Comparison of ENCODE assay signal across 24 cellular contexts in the genomic region with DNA sequence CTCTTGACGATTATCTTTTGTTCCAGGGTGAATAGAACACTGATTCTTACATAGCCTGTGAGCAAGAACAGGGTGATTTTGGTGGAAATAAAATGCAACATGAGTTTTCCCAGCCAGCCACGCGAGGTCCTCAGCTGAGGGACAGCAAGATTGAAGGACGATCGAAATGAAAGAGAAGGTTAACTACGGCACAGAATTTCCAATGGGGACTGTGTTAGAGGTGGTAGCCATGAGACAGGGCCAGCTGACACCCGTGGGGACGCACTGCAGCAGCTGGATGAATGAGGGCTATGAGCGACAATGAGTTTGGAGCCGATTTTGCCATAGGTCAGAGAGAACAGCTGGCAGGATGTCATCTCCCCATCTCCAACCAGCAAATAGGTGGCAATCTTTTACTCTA.
DNase-seq lines count a peak whose midpoint lies in the region; ATAC-seq, FAIRE-seq and TF ChIP-seq lines count a peak whose summit lies in the region.
"Had no signal": no experiment of that assay in that cellular context is flagged by ENCODE, and none has a peak within 500 bp of the region (broad histone marks: within the 10 kb centered on the region; RNA-seq: fewer than 3 reads in every experiment).

No MANE protein-coding gene starts in this region.

- no peaks in the 10 kb centered on the region for H3K36me3 Mint-ChIP-seq in natural killer cell
- H3K36me3 Mint-ChIP-seq: brain had no signal

- H3K9me3 ChIP-seq in Panc1 (ENCODE audit: control insufficient read depth, insufficient read depth, low read depth, low read length) = no peaks in the 10 kb centered on the region
- H3K9me3 ChIP-seq in H1 (ENCODE audit: insufficient read depth in 2 of 2, low read depth in 1 of 2, low read length in 1 of 2) = no peaks in the 10 kb centered on the region
- H3K9me3 ChIP-seq in testis = no peaks in the 10 kb centered on the region
- H3K9me3 ChIP-seq: pancreas, sigmoid colon, upper lobe of right lung had no signal

- H2BK5ac ChIP-seq in H1 (ENCODE audit: low read depth, low read length) = no peak overlapping the region

- no peak overlapping the region for H4K5ac ChIP-seq in H1 (ENCODE audit: insufficient read length, low read depth, low read length)

- CTCF ChIA-PET in Panc1 (lab: Charles Lee) (no interaction called here), H1 (lab: Charles Lee; ENCODE audit: partially characterized antibody) (interaction anchor here (0.6 to 1.9 kb wide), 2 partner anchors 9 to 143 kb away, joined by 3 to 5 read pairs; no protein-coding TSS in a partner anchor)

- H3K27me3 Mint-ChIP-seq in natural killer cell (ENCODE audit: low read depth in 2 of 2) = peaks cover 20 to 22% of the 10 kb centered on the region in 2 donors
- H3K27me3 Mint-ChIP-seq: brain had no signal

- H3K4ac ChIP-seq in H1 (replicated peaks; ENCODE audit: insufficient read length, low read depth, low read length) = no peak overlapping the region

- no peak overlapping the region for H3K23ac ChIP-seq in H1 (ENCODE audit: insufficient read length)

- H3K79me1 ChIP-seq in H1 (ENCODE audit: low read depth, low read length) = no peaks in the 10 kb centered on the region

- H3K4me1 Mint-ChIP-seq in natural killer cell = no peaks in the 10 kb centered on the region
- H3K4me1 Mint-ChIP-seq: activated CD4-positive, alpha-beta memory T cell treated with anti-CD3 and anti-CD28 coated beads, Interleukin-2, amount 10 ng/mL, durations not matched to agents 7 days and 5 days; nephron progenitor cell had no signal

- no peaks in the 10 kb centered on the region; the same call in 1 of the 2 replicates for H3K4me1 ChIP-seq in Panc1 (ENCODE audit: control insufficient read depth, insufficient read depth, low read length)
- no peaks in the 10 kb centered on the region; a peak in 1 of 7 replicates for H3K4me1 ChIP-seq in H1 (replicated peaks in 1 of 4; ENCODE audit: control insufficient read depth in 3 of 4, insufficient read depth in 4 of 4, low read length in 3 of 4)
- no peaks in the 10 kb centered on the region for H3K4me1 ChIP-seq in testis
- H3K4me1 ChIP-seq: pancreas, upper lobe of right lung had no signal

- H4K91ac ChIP-seq in H1 (replicated peaks; ENCODE audit: insufficient read length, low read length) = no peak overlapping the region

- H2BK120ac ChIP-seq in H1 (replicated peaks; ENCODE audit: low read depth, low read length) = no peak overlapping the region

- H3K9me3 Mint-ChIP-seq in natural killer cell = no peaks in the 10 kb centered on the region
- H3K9me3 Mint-ChIP-seq: activated CD4-positive, alpha-beta memory T cell treated with anti-CD3 and anti-CD28 coated beads, Interleukin-2, amount 10 ng/mL, durations not matched to agents 7 days and 5 days; nephron progenitor cell had no signal

- TF ChIP-seq CTCF in C4-2B (conservative IDR thresholded peaks at IDR 0.05) (peak; percentile 13), Panc1 (IDR thresholded peaks at IDR 0.05) (0 out of 2 replicates have a peak, but pooled peaks have one; percentile 19), H1 (IDR thresholded peaks at IDR 0.05; ENCODE audit: control extremely low read depth in 1 of 3, insufficient read depth in 1 of 3, low read depth in 1 of 3, low read length in 3 of 3) (no peak), testis (IDR thresholded peaks at IDR 0.05) (no peak), natural killer cell (IDR thresholded peaks at IDR 0.05) (no peak)

- 0 out of 2 replicates have a peak overlapping the region, but pooled peaks have one; percentile 5 for H2AFZ ChIP-seq in H1 (ENCODE audit: low read length)

- no peak overlapping the region for H2BK20ac ChIP-seq in H1 (ENCODE audit: low read length)

- H3K18ac ChIP-seq in H1 (ENCODE audit: extremely low read depth, low read length) = no peak overlapping the region

- no peak for TF ChIP-seq EP300 in H1 (IDR thresholded peaks at IDR 0.05; ENCODE audit: borderline replicate concordance in 1 of 2, low read depth in 2 of 2, low read length in 2 of 2)

- no peak overlapping the region for H3K4me2 ChIP-seq in H1 (ENCODE audit: insufficient read depth in 1 of 2, low read depth in 2 of 2, low read length in 2 of 2)

- H3K27ac ChIP-seq in C4-2B (no peak overlapping the region), Panc1 (ENCODE audit: low read length) (no peak overlapping the region), H1 (ENCODE audit: low read depth, low read length) (no peak overlapping the region), testis (no peak overlapping the region)
- H3K27ac ChIP-seq: pancreas, sigmoid colon, upper lobe of right lung had no signal

- H2AK5ac ChIP-seq in H1 (ENCODE audit: low read depth, low read length) = no peak overlapping the region

- H3K23me2 ChIP-seq in H1 (ENCODE audit: low read depth, low read length) = no peaks in the 10 kb centered on the region

- no peak for FAIRE-seq in H1 (lab: Jason Lieb, UNC)
- FAIRE-seq: H54, pancreas had no signal

- peak overlapping the region in 1 of 2 experiments; percentile 23; a peak in 1 of 4 replicates for H3K4me3 ChIP-seq in Panc1 (ENCODE audit: low read depth in 2 of 2, low read length in 2 of 2)
- H3K4me3 ChIP-seq in H1 (ENCODE audit: extremely low read depth in 1 of 4, insufficient read depth in 2 of 4, low read depth in 3 of 4, low read length in 4 of 4) = no peak overlapping the region
- no peak overlapping the region for H3K4me3 ChIP-seq in testis
- H3K4me3 ChIP-seq: pancreas, sigmoid colon, upper lobe of right lung had no signal

- H2BK12ac ChIP-seq in H1 (ENCODE audit: low read depth, low read length) = peak overlapping the region; percentile 71

- H4K20me1 ChIP-seq in H1 (replicated peaks in 1 of 2; ENCODE audit: control insufficient read depth in 1 of 2, insufficient read depth in 2 of 2, low read length in 2 of 2) = no peaks in the 10 kb centered on the region

- no peak for TF ChIP-seq POLR2A in H1 (IDR thresholded peaks at IDR 0.05; ENCODE audit: control extremely low read depth in 1 of 2, low read depth in 2 of 2, low read length in 2 of 2)
- TF ChIP-seq POLR2A in testis (IDR thresholded peaks at IDR 0.05) = no peak

- H2BK15ac ChIP-seq in H1 (ENCODE audit: low read length) = no peak overlapping the region

- no TSS peak for BruUV-seq in Panc1 (replicated peaks; lab: Mats Ljungman, UMichigan)

- no peak overlapping the region for H3K56ac ChIP-seq in H1 (replicated peaks; ENCODE audit: insufficient read length, low read depth, low read length)

- DNase-seq in Panc1 (ENCODE audit: low read depth, low spot score) = no peak
- DNase-seq in H1 (ENCODE audit: low read depth in 1 of 2, low spot score in 2 of 2) = no peak
- peak; percentile 14 for DNase-seq in retina
- no peak for DNase-seq in NCI-H187 (lab: John Stamatoyannopoulos, UW)
- no peak for DNase-seq in testis
- no peak for DNase-seq in natural killer cell
- no peak for DNase-seq in foreskin melanocyte
- DNase-seq: activated CD4-positive, alpha-beta memory T cell treated with anti-CD3 and anti-CD28 coated beads, Interleukin-2, amount 10 ng/mL, durations not matched to agents 7 days and 5 days; activated gamma-delta T cell; COR-L47; DMS79; effector CD8-positive, alpha-beta T cell; erythroblast; foreskin fibroblast; NCI-H1048; NCI-H187 treated with DMSO at 0.1 percent for 48 hours; nephron progenitor cell; pancreas; sigmoid colon; T-helper 9 cell; upper lobe of right lung had no signal

- H3K27ac Mint-ChIP-seq in natural killer cell = no peak overlapping the region
- H3K27ac Mint-ChIP-seq: activated CD4-positive, alpha-beta memory T cell treated with anti-CD3 and anti-CD28 coated beads, Interleukin-2, amount 10 ng/mL, durations not matched to agents 7 days and 5 days; nephron progenitor cell had no signal

- no peaks in the 10 kb centered on the region for H3K79me2 ChIP-seq in H1 (ENCODE audit: control insufficient read depth in 1 of 2, insufficient read depth in 2 of 2, low read length in 2 of 2)

- no peak overlapping the region for H3K9ac ChIP-seq in H1 (replicated peaks in 1 of 4; ENCODE audit: extremely low read depth in 1 of 4, low read depth in 3 of 4, low read length in 3 of 4)

- no peak for ATAC-seq in Panc1
- ATAC-seq in natural killer cell = no peak
- ATAC-seq: upper lobe of right lung had no signal

- no peaks in the 10 kb centered on the region for H3K27me3 ChIP-seq in Panc1 (ENCODE audit: control insufficient read depth, insufficient read depth, low read length)
- H3K27me3 ChIP-seq in H1 (replicated peaks in 1 of 4; ENCODE audit: control insufficient read depth in 3 of 4, extremely low read depth in 1 of 4, insufficient read depth in 3 of 4, low read length in 3 of 4) = no peaks in the 10 kb centered on the region
- no peaks in the 10 kb centered on the region for H3K27me3 ChIP-seq in testis
- H3K27me3 ChIP-seq: pancreas, upper lobe of right lung had no signal

- no peak overlapping the region for H3K14ac ChIP-seq in H1 (ENCODE audit: insufficient read length)

- no peak overlapping the region for H4K8ac ChIP-seq in H1 (ENCODE audit: extremely low read depth, insufficient read depth, low read length)

- 78% methylated on average over 10 of the region's 10 CpGs; no CpG with 5 or more reads in 1 of the 2 experiments for WGBS in H1 (ENCODE audit: extremely low coverage in 1 of 2, insufficient coverage in 1 of 2, insufficient read length in 1 of 2, insufficient replicate concordance in 2 of 2, low coverage in 1 of 2, low lambda C conversion rate in 2 of 2, missing lambda C conversion rate in 1 of 2), 2 experiments
- 63 to 78% methylated on average over 10 of the region's 10 CpGs for WGBS in testis, 2 donors

- no peak overlapping the region for H3K4me3 Mint-ChIP-seq in natural killer cell
- H3K4me3 Mint-ChIP-seq: activated CD4-positive, alpha-beta memory T cell treated with anti-CD3 and anti-CD28 coated beads, Interleukin-2, amount 10 ng/mL, durations not matched to agents 7 days and 5 days; brain; nephron progenitor cell had no signal

- no peaks in the 10 kb centered on the region for H3K36me3 ChIP-seq in Panc1 (ENCODE audit: control insufficient read depth, insufficient read depth, low read length)
- H3K36me3 ChIP-seq in H1 (ENCODE audit: control insufficient read depth in 2 of 4, insufficient read depth in 4 of 4, low read length in 3 of 4) = no peaks in the 10 kb centered on the region
- H3K36me3 ChIP-seq in testis (ENCODE audit: low read depth, missing control alignments) = no peaks in the 10 kb centered on the region
- H3K36me3 ChIP-seq: pancreas, sigmoid colon, upper lobe of right lung had no signal

- intact Hi-C loops in Panc1 (cut with micrococcal nuclease; ENCODE audit: unreplicated experiment) = no loop called here
- intact Hi-C loops in testis (cut with DNase I; ENCODE audit: low total_unique reads) = no loop called here
- intact Hi-C loops in natural killer cell (cut with micrococcal nuclease) = no loop called here

- peak in 1 of 2 experiments; percentile 25; a peak in 2 of 4 replicates for TF ChIP-seq RAD21 in H1 (IDR thresholded peaks at IDR 0.05 in 1 of 2, conservative IDR thresholded peaks at IDR 0.05 in 1 of 2; ENCODE audit: low read depth in 2 of 2, low read length in 2 of 2)

- in situ Hi-C loops in Panc1 (cut with HindIII; ENCODE audit: low pct_unique_long_range_greater_than_20kb, low sequenced_read_pairs) = no loop called here

- POLR2A ChIA-PET in Panc1 (lab: Charles Lee) (no interaction called here), H1 (lab: Charles Lee; ENCODE audit: partially characterized antibody) (no interaction called here)

TF ChIP-seq in H1, 55 proteins besides CTCF, POLR2A, EP300 and RAD21:
- TF ChIP-seq CEBPB (IDR thresholded peaks at IDR 0.05; ENCODE audit: low read depth, low read length) = no peak

Comparison
In these comparisons a context has a peak if more than half of its experiments do, and no peak if none do; other contexts are left out.
1. CTCF ChIP-seq: peak in C4-2B (single experiment) and Panc1 (single experiment); none in H1 (0 of 3), testis (0 of 3) and natural killer cell (single experiment).